16 cellular contexts compared by ENCODE assay signal in genomic region chr11:46642627-46643335, GRCh38. TPM values are rescaled to one million over a fixed set of nuclear protein-coding genes. Genes with fewer than 3 reads are reported as not detected.
DNase-seq lines count a peak whose midpoint lies in the region; ATAC-seq and TF ChIP-seq lines count a peak whose summit lies in the region.
"Had no signal": no experiment of that assay in that cellular context is flagged by ENCODE, and none has a peak within 500 bp of the region (broad histone marks: within the 10 kb centered on the region; RNA-seq: fewer than 3 reads in every experiment).

No MANE protein-coding gene starts in this region.

- peaks cover 28% of the 10 kb centered on the region for H3K4me1 Mint-ChIP-seq in activated naive CD8-positive, alpha-beta T cell (ENCODE audit: low read depth)
- H3K4me1 Mint-ChIP-seq in activated naive CD8-positive, alpha-beta T cell treated with anti-CD3 and anti-CD28 coated beads, Interleukin-2, amount 50 U/mL, for 24 hours = peaks cover 10% of the 10 kb centered on the region

- peak overlapping the region; percentile 6 for H3K4me3 Mint-ChIP-seq in activated naive CD8-positive, alpha-beta T cell
- H3K4me3 Mint-ChIP-seq in activated naive CD8-positive, alpha-beta T cell treated with anti-CD3 and anti-CD28 coated beads, Interleukin-2, amount 50 U/mL, for 24 hours = no peak overlapping the region

- H3K9me3 ChIP-seq in SJCRH30 (replicated peaks) (no peaks in the 10 kb centered on the region), WERI-Rb-1 (ENCODE audit: severe bottlenecking) (no peaks in the 10 kb centered on the region)

- no peaks in the 10 kb centered on the region for H3K9me3 Mint-ChIP-seq in activated naive CD8-positive, alpha-beta T cell (ENCODE audit: low read depth)
- no peaks in the 10 kb centered on the region for H3K9me3 Mint-ChIP-seq in activated naive CD8-positive, alpha-beta T cell treated with anti-CD3 and anti-CD28 coated beads, Interleukin-2, amount 50 U/mL, for 24 hours

- H3K4me1 ChIP-seq in SJCRH30 = peaks cover 11% of the 10 kb centered on the region; the same call in 1 of the 2 replicates

- H3K27me3 Mint-ChIP-seq in activated naive CD8-positive, alpha-beta T cell = no peaks in the 10 kb centered on the region
- H3K27me3 Mint-ChIP-seq in activated naive CD8-positive, alpha-beta T cell treated with anti-CD3 and anti-CD28 coated beads, Interleukin-2, amount 50 U/mL, for 24 hours = no peaks in the 10 kb centered on the region

- TF ChIP-seq CTCF in WERI-Rb-1 (IDR thresholded peaks at IDR 0.05; ENCODE audit: low read depth, low read length) = no peak

- peaks cover 19% of the 10 kb centered on the region for H3K36me3 Mint-ChIP-seq in activated naive CD8-positive, alpha-beta T cell
- H3K36me3 Mint-ChIP-seq in activated naive CD8-positive, alpha-beta T cell treated with anti-CD3 and anti-CD28 coated beads, Interleukin-2, amount 50 U/mL, for 24 hours (ENCODE audit: low read depth) = peaks cover 24% of the 10 kb centered on the region

- H3K36me3 ChIP-seq in SJCRH30 (peaks cover 13% of the 10 kb centered on the region), WERI-Rb-1 (peaks cover 32% of the 10 kb centered on the region)

- H3K27ac ChIP-seq in SJCRH30 (peak overlapping the region; percentile 68), cingulate gyrus (ENCODE audit: low read depth, low read length) (peak overlapping the region; percentile 10), temporal lobe (ENCODE audit: low read depth, low read length) (peak overlapping the region; percentile 30), WERI-Rb-1 (no peak overlapping the region)

- H3K27me3 ChIP-seq in SJCRH30 (no peaks in the 10 kb centered on the region), WERI-Rb-1 (ENCODE audit: insufficient read depth, low read depth, severe bottlenecking) (no peaks in the 10 kb centered on the region)
- H3K27me3 ChIP-seq: BLaER1 treated with 17β-estradiol and CSF1 and Interleukin-3, amounts not matched to agents 10 nM and 100 nM had no signal

- H3K27ac Mint-ChIP-seq in activated naive CD8-positive, alpha-beta T cell = peak overlapping the region; percentile 41
- no peak overlapping the region for H3K27ac Mint-ChIP-seq in activated naive CD8-positive, alpha-beta T cell treated with anti-CD3 and anti-CD28 coated beads, Interleukin-2, amount 50 U/mL, for 24 hours

- no peak for ATAC-seq in activated naive CD8-positive, alpha-beta T cell treated with anti-CD3 and anti-CD28 coated beads, Interleukin-2, amount 50 U/mL, for 24 hours
- ATAC-seq: GM12878, Panc1 had no signal

- DNase-seq in activated naive CD8-positive, alpha-beta T cell treated with anti-CD3 and anti-CD28 coated beads, Interleukin-2, amount 50 U/mL, for 24 hours = no peak
- DNase-seq in SJCRH30 (peak; percentile 22 to 36), NCI-H226 (no peak), activated T-cell treated with anti-CD3 and anti-CD28 coated beads for 4 hours (no peak), WERI-Rb-1 (no peak)
- DNase-seq: DMS53, NCI-H1105, NCI-H187, NCI-H82, SHP77 had no signal

- H3K4me3 ChIP-seq in SJCRH30 (no peak overlapping the region), WERI-Rb-1 (ENCODE audit: low read depth, low read length) (no peak overlapping the region)
- H3K4me3 ChIP-seq: BLaER1 treated with 17β-estradiol and CSF1 and Interleukin-3, amounts not matched to agents 10 nM and 100 nM; GM12878 had no signal

RNA-seq across cellular contexts. Expression of gene ATG13, which starts 25.4 kb away (rescaled TPM):
- total RNA-seq in SJCRH30 (2014; rRNA removed; shearing (Covaris generic)) = 77.4 and 83.6 TPM in 2 replicates
- 47.7 TPM for total RNA-seq in temporal lobe

RNA-seq across cellular contexts. Expression of gene HARBI1, which starts 25.8 kb away (rescaled TPM):
- total RNA-seq in SJCRH30 (2014; rRNA removed; shearing (Covaris generic)) = 8.4 and 9.3 TPM in 2 replicates
- 3.4 TPM for total RNA-seq in temporal lobe

RNA-seq across cellular contexts. Expression of gene AMBRA1, which starts 49.0 kb away (rescaled TPM):
- 23.1 and 23.4 TPM in 2 replicates for total RNA-seq in SJCRH30 (2014; rRNA removed; shearing (Covaris generic))
- total RNA-seq in temporal lobe = 19.7 TPM

RNA-seq across cellular contexts. Expression of gene ARHGAP1, which starts 57.6 kb away (rescaled TPM):
- 21.7 and 21.8 TPM in 2 replicates for total RNA-seq in SJCRH30 (2014; rRNA removed; shearing (Covaris generic))
- total RNA-seq in temporal lobe = 17.9 TPM

RNA-seq across cellular contexts. Expression of gene ZNF408, which starts 58.0 kb away (rescaled TPM):
- total RNA-seq in SJCRH30 (2014; rRNA removed; shearing (Covaris generic)) = 8.5 and 8.7 TPM in 2 replicates
- total RNA-seq in temporal lobe = 4.2 TPM

Comparison
In these comparisons a context has a peak if more than half of its experiments do, and no peak if none do; other contexts are left out.
1. DNase-seq: peak in SJCRH30 (2 of 2); none in activated naive CD8-positive, alpha-beta T cell treated with anti-CD3 and anti-CD28 coated beads, Interleukin-2, amount 50 U/mL, for 24 hours (single experiment), NCI-H226 (single experiment), activated T-cell treated with anti-CD3 and anti-CD28 coated beads for 4 hours (single experiment) and WERI-Rb-1 (single experiment).